Comparison of ENCODE assay signal across 1 cellular context in genomic region chr16:30953511-30954124, GRCh38.
A peak's percentile ranks its signal among the peaks of the same experiment; 100 is the strongest.
TF ChIP-seq lines count a peak whose summit lies in the region.

No MANE protein-coding gene starts in this region.

TF ChIP-seq in HepG2, 621 proteins besides CTCF, POLR2A, EP300 and RAD21 (continued from another document and continues in another):
- TF ChIP-seq ZXDC (CRISPR knock-in tag; IDR thresholded peaks at IDR 0.05) (no peak), RNF2 (conservative IDR thresholded peaks at IDR 0.05; ENCODE audit: low read depth) (no peak), MIXL1 (CRISPR knock-in tag; IDR thresholded peaks at IDR 0.05) (no peak), AHDC1 (CRISPR knock-in tag; IDR thresholded peaks at IDR 0.05; ENCODE audit: borderline replicate concordance) (no peak), ZNF800 (CRISPR knock-in tag; IDR thresholded peaks at IDR 0.05) (no peak), ZEB1 (IDR thresholded peaks at IDR 0.05; ENCODE audit: insufficient replicate concordance, low read depth) (peak; percentile 56), DBP (CRISPR knock-in tag; IDR thresholded peaks at IDR 0.05; ENCODE audit: not compliant biosample characterization) (no peak), HNRNPH1 (optimal IDR thresholded peaks at IDR 0.05; ENCODE audit: low read depth, low read length) (no peak), ZNF841 (CRISPR knock-in tag; IDR thresholded peaks at IDR 0.05; ENCODE audit: borderline replicate concordance) (no peak), CAMTA2 (CRISPR knock-in tag; IDR thresholded peaks at IDR 0.05; ENCODE audit: borderline replicate concordance) (0 out of 2 replicates have a peak, but pooled peaks have one; percentile 7), ZFP91 (CRISPR knock-in tag; IDR thresholded peaks at IDR 0.05; ENCODE audit: borderline replicate concordance) (peak; percentile 74; the same call in 1 of the 2 replicates), SP1 (IDR thresholded peaks at IDR 0.05) (no peak), SP1 (CRISPR knock-in tag; IDR thresholded peaks at IDR 0.05) (no peak; the same call in 1 of the 2 replicates), SMARCE1 (IDR thresholded peaks at IDR 0.05; ENCODE audit: borderline replicate concordance) (no peak), NR2F2 (IDR thresholded peaks at IDR 0.05; ENCODE audit: borderline replicate concordance, low read depth) (no peak), NFRKB (IDR thresholded peaks at IDR 0.05) (no peak), ZNF775 (CRISPR knock-in tag; IDR thresholded peaks at IDR 0.05; ENCODE audit: borderline replicate concordance) (no peak), SALL2 (CRISPR knock-in tag; IDR thresholded peaks at IDR 0.05) (no peak), TGIF2 (CRISPR knock-in tag; IDR thresholded peaks at IDR 0.05) (no peak), PRDM4 (CRISPR knock-in tag; IDR thresholded peaks at IDR 0.05; ENCODE audit: borderline replicate concordance) (no peak), NR0B2 (CRISPR knock-in tag; IDR thresholded peaks at IDR 0.05) (peak; percentile 34; the same call in 1 of the 2 replicates), ZBTB10 (CRISPR knock-in tag; IDR thresholded peaks at IDR 0.05; ENCODE audit: borderline replicate concordance) (no peak), HMGA1 (CRISPR knock-in tag; conservative IDR thresholded peaks at IDR 0.05) (no peak), ZNF562 (CRISPR knock-in tag; IDR thresholded peaks at IDR 0.05; ENCODE audit: borderline replicate concordance) (no peak), JDP2 (CRISPR knock-in tag; IDR thresholded peaks at IDR 0.05; ENCODE audit: borderline replicate concordance) (no peak), ZNF329 (CRISPR knock-in tag; IDR thresholded peaks at IDR 0.05; ENCODE audit: low read depth) (no peak), AFF4 (CRISPR knock-in tag; IDR thresholded peaks at IDR 0.05) (no peak), TARDBP (CRISPR knock-in tag; IDR thresholded peaks at IDR 0.05) (no peak)
